ENCODE assay signal across 8 cellular contexts in genomic region chr1:167221804-167222610, GRCh38. TPM values are rescaled to one million over a fixed set of nuclear protein-coding genes. Genes with fewer than 3 reads are reported as not detected.
DNase-seq lines count a peak whose midpoint lies in the region; ATAC-seq, FAIRE-seq and TF ChIP-seq lines count a peak whose summit lies in the region.

No MANE protein-coding gene starts in this region.

- H3K4me3 ChIP-seq in fibroblast of mammary gland (ENCODE audit: control insufficient read depth, low read depth, low read length) = peak overlapping the region; percentile 58

- H3K4me3 Mint-ChIP-seq in activated T-helper 1 cell treated with anti-CD3 and anti-CD28 coated beads, Interleukin-12 subunit alpha, Interleukin-12 subunit beta, Interleukin-2, Interleukin-4 antibody, amounts not matched to agents 30 ng/mL and 10 ng/mL and 1 ng/mL, durations not matched to agents 14 hours and 24 hours and 36 hours = peak overlapping the region; percentile 93
- peak overlapping the region; percentile 91 for H3K4me3 Mint-ChIP-seq in natural killer cell treated with Interleukin-12 subunit alpha and Interleukin-12 subunit beta and Interleukin-15 and Interleukin-18, amount 100 ng/mL, for 72 hours

- no peak for TF ChIP-seq CTCF in fibroblast of mammary gland (conservative IDR thresholded peaks at IDR 0.05; ENCODE audit: control insufficient read depth, insufficient read depth, low read depth, low read length)

- peaks cover 4% of the 10 kb centered on the region for H3K27me3 Mint-ChIP-seq in activated T-helper 1 cell treated with anti-CD3 and anti-CD28 coated beads, Interleukin-12 subunit alpha, Interleukin-12 subunit beta, Interleukin-2, Interleukin-4 antibody, amounts not matched to agents 30 ng/mL and 10 ng/mL and 1 ng/mL, durations not matched to agents 14 hours and 24 hours and 36 hours (ENCODE audit: insufficient read depth)
- no peaks in the 10 kb centered on the region for H3K27me3 Mint-ChIP-seq in natural killer cell treated with Interleukin-12 subunit alpha and Interleukin-12 subunit beta and Interleukin-15 and Interleukin-18, amount 100 ng/mL, for 72 hours

- ATAC-seq in GM21515 (IDR thresholded peaks at IDR 0.05; ENCODE audit: unreplicated experiment) = peak; percentile 57
- peak; percentile 52 to 70 for ATAC-seq in natural killer cell treated with Interleukin-12 subunit alpha and Interleukin-12 subunit beta and Interleukin-15 and Interleukin-18, amount 100 ng/mL, for 72 hours

- DNase-seq in DMS153 (lab: John Stamatoyannopoulos, UW) (peak; percentile 64), HuH-7 (ENCODE audit: low spot score) (peak; percentile 37), RCC 7860 (ENCODE audit: low spot score) (peak; percentile 34), fibroblast of mammary gland (ENCODE audit: low read depth) (peak; percentile 82)
- DNase-seq in activated T-helper 1 cell treated with anti-CD3 and anti-CD28 coated beads, Interleukin-12 subunit alpha, Interleukin-12 subunit beta, Interleukin-2, Interleukin-4 antibody, amounts not matched to agents 30 ng/mL and 10 ng/mL and 1 ng/mL, durations not matched to agents 14 hours and 24 hours and 36 hours (ENCODE audit: low spot score) = peak; percentile 49
- peak; percentile 85 for DNase-seq in natural killer cell treated with Interleukin-12 subunit alpha and Interleukin-12 subunit beta and Interleukin-15 and Interleukin-18, amount 100 ng/mL, for 72 hours (ENCODE audit: low spot score)
- DNase-seq in stimulated activated naive CD4-positive, alpha-beta T cell treated with Interleukin-2 at 50 U/mL for 16 hours (lab: John Stamatoyannopoulos, UW) = peak; percentile 68

- peaks cover 52% of the 10 kb centered on the region for H3K4me1 Mint-ChIP-seq in activated T-helper 1 cell treated with anti-CD3 and anti-CD28 coated beads, Interleukin-12 subunit alpha, Interleukin-12 subunit beta, Interleukin-2, Interleukin-4 antibody, amounts not matched to agents 30 ng/mL and 10 ng/mL and 1 ng/mL, durations not matched to agents 14 hours and 24 hours and 36 hours (ENCODE audit: low read depth)
- peaks cover 30 to 46% of the 10 kb centered on the region in 2 donors for H3K4me1 Mint-ChIP-seq in natural killer cell treated with Interleukin-12 subunit alpha and Interleukin-12 subunit beta and Interleukin-15 and Interleukin-18, amount 100 ng/mL, for 72 hours (ENCODE audit: low read depth in 2 of 2)

- no peaks in the 10 kb centered on the region for H3K36me3 Mint-ChIP-seq in activated T-helper 1 cell treated with anti-CD3 and anti-CD28 coated beads, Interleukin-12 subunit alpha, Interleukin-12 subunit beta, Interleukin-2, Interleukin-4 antibody, amounts not matched to agents 30 ng/mL and 10 ng/mL and 1 ng/mL, durations not matched to agents 14 hours and 24 hours and 36 hours (ENCODE audit: low read depth)
- H3K36me3 Mint-ChIP-seq in natural killer cell treated with Interleukin-12 subunit alpha and Interleukin-12 subunit beta and Interleukin-15 and Interleukin-18, amount 100 ng/mL, for 72 hours = no peaks in the 10 kb centered on the region

- no peaks in the 10 kb centered on the region for H3K9me3 Mint-ChIP-seq in activated T-helper 1 cell treated with anti-CD3 and anti-CD28 coated beads, Interleukin-12 subunit alpha, Interleukin-12 subunit beta, Interleukin-2, Interleukin-4 antibody, amounts not matched to agents 30 ng/mL and 10 ng/mL and 1 ng/mL, durations not matched to agents 14 hours and 24 hours and 36 hours
- H3K9me3 Mint-ChIP-seq in natural killer cell treated with Interleukin-12 subunit alpha and Interleukin-12 subunit beta and Interleukin-15 and Interleukin-18, amount 100 ng/mL, for 72 hours = no peaks in the 10 kb centered on the region

- intact Hi-C loops in activated T-helper 1 cell treated with anti-CD3 and anti-CD28 coated beads, Interleukin-12 subunit alpha, Interleukin-12 subunit beta, Interleukin-2, Interleukin-4 antibody, amounts not matched to agents 30 ng/mL and 10 ng/mL and 1 ng/mL, durations not matched to agents 14 hours and 24 hours and 36 hours (cut with micrococcal nuclease) = loop anchor here (1.0 to 5.0 kb wide), 9 partner anchors 45 to 493 kb away; partner anchors contain the start of genes ILDR2 and POGK

- FAIRE-seq in RCC 7860 (lab: Jason Lieb, UNC) = peak; percentile 66

- H3K27ac Mint-ChIP-seq in activated T-helper 1 cell treated with anti-CD3 and anti-CD28 coated beads, Interleukin-12 subunit alpha, Interleukin-12 subunit beta, Interleukin-2, Interleukin-4 antibody, amounts not matched to agents 30 ng/mL and 10 ng/mL and 1 ng/mL, durations not matched to agents 14 hours and 24 hours and 36 hours = peak overlapping the region; percentile 95
- H3K27ac Mint-ChIP-seq in natural killer cell treated with Interleukin-12 subunit alpha and Interleukin-12 subunit beta and Interleukin-15 and Interleukin-18, amount 100 ng/mL, for 72 hours = peak overlapping the region; percentile 83 to 95

RNA-seq across cellular contexts. Expression of gene POU2F1, which starts 1.3 kb away (rescaled TPM):
- total RNA-seq in activated T-helper 1 cell treated with anti-CD3 and anti-CD28 coated beads, Interleukin-12 subunit alpha, Interleukin-12 subunit beta, Interleukin-2, Interleukin-4 antibody, amounts not matched to agents 30 ng/mL and 10 ng/mL and 1 ng/mL, durations not matched to agents 14 hours and 24 hours and 36 hours = 20.2 and 24.6 TPM in 2 replicates
- total RNA-seq in natural killer cell treated with Interleukin-12 subunit alpha and Interleukin-12 subunit beta and Interleukin-15 and Interleukin-18, amount 100 ng/mL, for 72 hours = 10 to 100 TPM; 22.9 to 40.2 TPM

Comparison
In these comparisons a context has a peak if more than half of its experiments do, and no peak if none do; other contexts are left out.
1. Peak in every context shown above with its lines: DNase-seq, ATAC-seq and H3K4me3 ChIP-seq.
2. DNase-seq: peak in every context shown above with its lines; median percentile 85 in natural killer cell treated with Interleukin-12 subunit alpha and Interleukin-12 subunit beta and Interleukin-15 and Interleukin-18, amount 100 ng/mL, for 72 hours; 82 in fibroblast of mammary gland; 68 in stimulated activated naive CD4-positive, alpha-beta T cell treated with Interleukin-2 at 50 U/mL for 16 hours; 64 in DMS153; 49 in activated T-helper 1 cell treated with anti-CD3 and anti-CD28 coated beads, Interleukin-12 subunit alpha, Interleukin-12 subunit beta, Interleukin-2, Interleukin-4 antibody, amounts not matched to agents 30 ng/mL and 10 ng/mL and 1 ng/mL, durations not matched to agents 14 hours and 24 hours and 36 hours; 37 in HuH-7; 34 in RCC 7860.